Comparison of ENCODE assay signal across 14 cellular contexts in the genomic region with DNA sequence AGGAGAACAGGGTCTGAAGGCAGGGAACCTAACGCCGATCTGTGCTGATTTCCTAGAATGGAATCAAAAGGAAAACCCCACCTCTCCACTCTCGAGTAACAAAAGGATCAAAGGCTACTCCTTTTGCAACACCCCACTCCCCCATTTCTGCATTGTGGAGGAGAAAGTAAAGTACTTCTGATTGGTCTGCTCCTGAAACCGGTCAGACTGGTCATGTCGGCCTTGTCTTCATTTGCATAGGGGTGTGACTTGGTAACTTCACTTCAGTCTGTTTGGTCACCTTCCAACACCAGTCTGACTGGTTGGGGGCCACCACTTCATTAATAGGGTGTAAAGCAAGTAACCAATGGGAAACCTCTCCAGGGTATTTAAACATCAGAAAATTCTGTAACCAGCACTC.
DNase-seq lines count a peak whose midpoint lies in the region; ATAC-seq and TF ChIP-seq lines count a peak whose summit lies in the region.
"Had no signal": no experiment of that assay in that cellular context is flagged by ENCODE, and none has a peak within 500 bp of the region (broad histone marks: within the 10 kb centered on the region; RNA-seq: fewer than 3 reads in every experiment).

No MANE protein-coding gene starts in this region.

- peak; percentile 33 for DNase-seq in NCI-H146 (lab: John Stamatoyannopoulos, UW)
- no peak for DNase-seq in NCI-H146 treated with DMSO at 0.1 percent for 48 hours (lab: John Stamatoyannopoulos, UW; ENCODE audit: unreplicated experiment)
- peak; percentile 57 to 89 (median 78) for DNase-seq in body of pancreas
- DNase-seq in left lung = peak in 1 of 2 donors; percentile 45
- no peak for DNase-seq in aorta
- DNase-seq in Ammon's horn (ENCODE audit: low spot score) = no peak
- DNase-seq in NCI-H2107 (lab: John Stamatoyannopoulos, UW) = no peak
- DNase-seq: activated CD4-positive, CD25-positive, alpha-beta regulatory T cell; activated T-cell treated with anti-CD3 and anti-CD28 coated beads for 4 hours; foreskin melanocyte; left cardiac atrium; NCI-H1417 treated with DMSO at 0.1 percent for 48 hours; NK-92 treated with Interleukin-12 subunit alpha and Interleukin-12 subunit beta, amount 100 ng/mL, for 24 hours had no signal

- H3K27me3 ChIP-seq in body of pancreas = no peaks in the 10 kb centered on the region
- no peaks in the 10 kb centered on the region for H3K27me3 ChIP-seq in left lung
- no peaks in the 10 kb centered on the region for H3K27me3 ChIP-seq in aorta (ENCODE audit: control insufficient read depth in 1 of 2, insufficient read depth in 2 of 2, low read length in 1 of 2)

- 15 to 29% methylated on average over 5 of the region's 5 CpGs for WGBS in body of pancreas, 2 donors
- WGBS in aorta, 2 donors = 33 to 43% methylated on average over 5 of the region's 5 CpGs

- TF ChIP-seq CTCF in body of pancreas (IDR thresholded peaks at IDR 0.05) (no peak), left lung (IDR thresholded peaks at IDR 0.05) (no peak)

- TF ChIP-seq POLR2A in body of pancreas (IDR thresholded peaks at IDR 0.05) = no peak

- H3K4me3 ChIP-seq in body of pancreas (no peak overlapping the region), left lung (no peak overlapping the region), aorta (ENCODE audit: low read length in 2 of 2) (no peak overlapping the region)

- H3K36me3 ChIP-seq in body of pancreas (replicated peaks in 1 of 2; ENCODE audit: insufficient read depth in 1 of 2, low read depth in 2 of 2) (no peaks in the 10 kb centered on the region), left lung (no peaks in the 10 kb centered on the region), aorta (ENCODE audit: control insufficient read depth in 1 of 2, insufficient read depth in 2 of 2, low read length in 1 of 2) (peaks cover 0 to 2% of the 10 kb centered on the region in 2 donors)

- peak; percentile 93 for ATAC-seq in body of pancreas
- peak; percentile 97 for ATAC-seq in left lung
- peak; percentile 48 for ATAC-seq in aorta (ENCODE audit: low FRiP score)
- ATAC-seq in HG03571 (IDR thresholded peaks at IDR 0.05; ENCODE audit: unreplicated experiment) = no peak
- ATAC-seq: left cardiac atrium had no signal

- H3K4me1 ChIP-seq in body of pancreas = peaks cover 13% of the 10 kb centered on the region
- no peaks in the 10 kb centered on the region for H3K4me1 ChIP-seq in left lung
- peaks cover 0 to 3% of the 10 kb centered on the region in 2 donors for H3K4me1 ChIP-seq in aorta (ENCODE audit: control insufficient read depth in 1 of 2, insufficient read depth in 2 of 2, low read length in 2 of 2)

- H3K9me3 ChIP-seq in body of pancreas (no peaks in the 10 kb centered on the region), left lung (peaks cover 0 to 6% of the 10 kb centered on the region in 2 donors), aorta (ENCODE audit: control insufficient read depth, low read length) (no peaks in the 10 kb centered on the region)

- H3K27ac ChIP-seq in body of pancreas = peak overlapping the region in 2 of 4 donors; percentile 22 to 36
- H3K27ac ChIP-seq in left lung = no peak overlapping the region
- H3K27ac ChIP-seq in aorta (ENCODE audit: low read depth in 1 of 2, low read length in 2 of 2) = no peak overlapping the region

- intact Hi-C loops in body of pancreas (cut with DNase I) = no loop called here
- intact Hi-C loops in left lung (cut with DNase I) = no loop called here
- intact Hi-C loops in aorta (cut with DNase I) = no loop called here

Comparison
In these comparisons a context has a peak if more than half of its experiments do, and no peak if none do; other contexts are left out.
1. DNase-seq: peak in NCI-H146 (single experiment) and body of pancreas (4 of 4); none in NCI-H146 treated with DMSO at 0.1 percent for 48 hours (single experiment), aorta (0 of 2), Ammon's horn (single experiment) and NCI-H2107 (single experiment).